Comparison of ENCODE assay signal across 10 cellular contexts in genomic region chr2:164847291-164847690, GRCh38.
"Had no signal": no experiment of that assay in that cellular context is flagged by ENCODE, and none has a peak within 500 bp of the region (broad histone marks: within the 10 kb centered on the region; RNA-seq: fewer than 3 reads in every experiment).

No MANE protein-coding gene starts in this region.

- DNase-seq: effector memory CD4-positive, alpha-beta T cell; foreskin melanocyte; head of caudate nucleus; hippocampal formation; natural killer cell; posterior cingulate gyrus; stimulated activated naive CD4-positive, alpha-beta T cell; stomach; substantia nigra; trophoblast cell had no signal

- H3K27me3 ChIP-seq: stomach had no signal

- H3K9me3 ChIP-seq: stomach had no signal

- H3K36me3 ChIP-seq: stomach had no signal

- ATAC-seq: natural killer cell had no signal

- H3K4me3 ChIP-seq: stomach had no signal
